In genomic region chr7:7323352-7323751, GRCh38 we compare ENCODE assay signal across 10 cellular contexts.
DNase-seq lines count a peak whose midpoint lies in the region; ATAC-seq and TF ChIP-seq lines count a peak whose summit lies in the region.
"Had no signal": no experiment of that assay in that cellular context is flagged by ENCODE, and none has a peak within 500 bp of the region (broad histone marks: within the 10 kb centered on the region; RNA-seq: fewer than 3 reads in every experiment).

No MANE protein-coding gene starts in this region.

- H4K5ac ChIP-seq in mesendoderm (ENCODE audit: low read length) (no peak overlapping the region), H9 (ENCODE audit: insufficient read length, low read depth, low read length) (no peak overlapping the region)

- H2BK12ac ChIP-seq in H9 (ENCODE audit: insufficient read length, low read depth, low read length): no peak overlapping the region

- no peaks in the 10 kb centered on the region for H4K20me1 ChIP-seq in H9 (ENCODE audit: control insufficient read depth, insufficient read depth, insufficient read length)

- peaks cover 3% of the 10 kb centered on the region; the same call in 1 of the 2 replicates for H3K27me3 Mint-ChIP-seq in H9 (ENCODE audit: low read depth)

- H2BK20ac ChIP-seq in H9 (ENCODE audit: low read depth, low read length, poor library complexity, severe bottlenecking): no peak overlapping the region

- H3K18ac ChIP-seq in mesendoderm (ENCODE audit: low read length): no peak overlapping the region
- H3K18ac ChIP-seq in H9 (ENCODE audit: insufficient read length, low read depth, low read length): no peak overlapping the region

- H3K27ac Mint-ChIP-seq in H9: no peak overlapping the region; a peak in 1 of 7 replicates
- H3K27ac Mint-ChIP-seq: activated CD4-positive, alpha-beta T cell treated with anti-CD3 and anti-CD28 coated beads, Interleukin-2, amount 10 ng/mL, durations not matched to agents 7 days and 5 days had no signal

- H3K27ac ChIP-seq in mesendoderm (ENCODE audit: low read depth, low read length) (no peak overlapping the region), H9 (ENCODE audit: insufficient read length, low read depth, low read length) (no peak overlapping the region)
- H3K27ac ChIP-seq: foreskin keratinocyte had no signal

- no peaks in the 10 kb centered on the region for H3K9me3 ChIP-seq in H9 (ENCODE audit: control insufficient read depth, low read depth, low read length)

- H3T11ph ChIP-seq in H9 (ENCODE audit: low read length): no peak overlapping the region

- peak; percentile 10 for DNase-seq in NAMALWA (ENCODE audit: low spot score)
- peak; percentile 18 for DNase-seq in mesendoderm
- DNase-seq in AG20443 (ENCODE audit: low spot score): no peak
- DNase-seq in NCI-H1048 (lab: John Stamatoyannopoulos, UW): no peak
- no peak for DNase-seq in H9
- no peak for DNase-seq in cortex of kidney (lab: John Stamatoyannopoulos, UW)
- DNase-seq: activated CD4-positive, alpha-beta T cell treated with anti-CD3 and anti-CD28 coated beads, Interleukin-2, amount 10 ng/mL, durations not matched to agents 7 days and 5 days; foreskin keratinocyte had no signal

- H3K4me1 Mint-ChIP-seq in H9: peaks cover 4 to 5% of the 10 kb centered on the region in 2 experiments; a peak in 2 of 4 replicates
- H3K4me1 Mint-ChIP-seq: activated CD4-positive, alpha-beta T cell treated with anti-CD3 and anti-CD28 coated beads, Interleukin-2, amount 10 ng/mL, durations not matched to agents 7 days and 5 days had no signal

- ATAC-seq in GM18907 (IDR thresholded peaks at IDR 0.05; ENCODE audit: unreplicated experiment): peak; percentile 85
- peak; percentile 72 for ATAC-seq in HG02610 (IDR thresholded peaks at IDR 0.05; ENCODE audit: unreplicated experiment)
- ATAC-seq: foreskin keratinocyte had no signal

- H3K56ac ChIP-seq in mesendoderm (ENCODE audit: low read length) (no peak overlapping the region), H9 (ENCODE audit: insufficient read length, low read depth, low read length) (no peak overlapping the region)

- no peak overlapping the region for H3K9ac ChIP-seq in mesendoderm (ENCODE audit: low read length)
- H3K9ac ChIP-seq in H9 (ENCODE audit: extremely low read depth, insufficient read length, low read length): no peak overlapping the region

- H3K4ac ChIP-seq in mesendoderm (ENCODE audit: low read depth, low read length): no peak overlapping the region
- no peak overlapping the region for H3K4ac ChIP-seq in H9 (ENCODE audit: low read depth, low read length)

- H3K79me1 ChIP-seq in mesendoderm (ENCODE audit: low read length): no peaks in the 10 kb centered on the region
- H3K79me1 ChIP-seq in H9 (ENCODE audit: insufficient read depth, low read depth, low read length, poor library complexity, severe bottlenecking): no peaks in the 10 kb centered on the region

- H3K4me2 ChIP-seq in mesendoderm (ENCODE audit: low read length) (no peak overlapping the region), H9 (ENCODE audit: insufficient read depth, insufficient read length, low read length) (no peak overlapping the region)

- H3K9me3 Mint-ChIP-seq in H9: no peaks in the 10 kb centered on the region; a peak in 1 of 5 replicates
- H3K9me3 Mint-ChIP-seq: activated CD4-positive, alpha-beta T cell treated with anti-CD3 and anti-CD28 coated beads, Interleukin-2, amount 10 ng/mL, durations not matched to agents 7 days and 5 days had no signal

- H3K14ac ChIP-seq in H9 (ENCODE audit: insufficient read depth, low read length): no peak overlapping the region

- H2AFZ ChIP-seq in H9 (ENCODE audit: low read length): no peak overlapping the region

- no peaks in the 10 kb centered on the region for H3K23me2 ChIP-seq in H9 (ENCODE audit: insufficient read length, low read depth, low read length, poor library complexity, severe bottlenecking)

- H3K4me1 ChIP-seq in mesendoderm (ENCODE audit: control insufficient read depth, low read depth, low read length): peaks cover 3% of the 10 kb centered on the region
- H3K4me1 ChIP-seq in H9 (ENCODE audit: insufficient read depth, low read length): no peaks in the 10 kb centered on the region

- H3K79me2 ChIP-seq in mesendoderm (ENCODE audit: control insufficient read depth, insufficient read depth, low read length): no peaks in the 10 kb centered on the region
- H3K79me2 ChIP-seq in H9 (ENCODE audit: insufficient read depth, low read length): no peaks in the 10 kb centered on the region

- no peaks in the 10 kb centered on the region for H3K36me3 Mint-ChIP-seq in H9 (ENCODE audit: insufficient read depth in 1 of 3, low read depth in 3 of 3)

- H4K8ac ChIP-seq in mesendoderm (ENCODE audit: low read depth, low read length): no peak overlapping the region
- H4K8ac ChIP-seq in H9 (replicated peaks; ENCODE audit: insufficient read length, low read depth, low read length): no peak overlapping the region

- H3K23ac ChIP-seq in mesendoderm (ENCODE audit: low read length) (no peak overlapping the region), H9 (ENCODE audit: insufficient read length, low read depth, low read length) (no peak overlapping the region)

- no peak overlapping the region for H4K91ac ChIP-seq in H9 (ENCODE audit: insufficient read length, low read depth, low read length)

- H3K4me3 ChIP-seq in mesendoderm (ENCODE audit: low read length): no peak overlapping the region

- TF ChIP-seq CTCF in H9 (conservative IDR thresholded peaks at IDR 0.05): no peak

- H2BK120ac ChIP-seq in mesendoderm (ENCODE audit: low read depth, low read length): no peak overlapping the region
- H2BK120ac ChIP-seq in H9 (ENCODE audit: low read depth, low read length, poor library complexity, severe bottlenecking): no peak overlapping the region

- H2BK5ac ChIP-seq in mesendoderm (ENCODE audit: low read length) (no peak overlapping the region), H9 (ENCODE audit: insufficient read length, low read length) (no peak overlapping the region)

- H2AK5ac ChIP-seq in mesendoderm (ENCODE audit: low read length): no peak overlapping the region
- H2AK5ac ChIP-seq in H9 (ENCODE audit: insufficient read length, low read length): no peak overlapping the region

- no peaks in the 10 kb centered on the region for H3K36me3 ChIP-seq in mesendoderm (ENCODE audit: control insufficient read depth, insufficient read depth, low read length)

- no peaks in the 10 kb centered on the region for H3K27me3 ChIP-seq in mesendoderm (ENCODE audit: insufficient read depth, low read length, poor library complexity)
- H3K27me3 ChIP-seq in H9 (ENCODE audit: insufficient read depth, low read length): no peaks in the 10 kb centered on the region
- H3K27me3 ChIP-seq: foreskin keratinocyte had no signal

- WGBS in mesendoderm (ENCODE audit: extremely low coverage, insufficient coverage, low lambda C conversion rate): no CpG with 5 or more reads among the region's 6 CpGs
- WGBS in H9 (ENCODE audit: extremely low coverage, insufficient read length, low lambda C conversion rate): no CpG with 5 or more reads among the region's 6 CpGs

- H2BK15ac ChIP-seq in mesendoderm (replicated peaks; ENCODE audit: low read depth) (no peak overlapping the region), H9 (ENCODE audit: low read depth, low read length) (no peak overlapping the region)

- no peak overlapping the region for H3K4me3 Mint-ChIP-seq in H9
- H3K4me3 Mint-ChIP-seq: activated CD4-positive, alpha-beta T cell treated with anti-CD3 and anti-CD28 coated beads, Interleukin-2, amount 10 ng/mL, durations not matched to agents 7 days and 5 days had no signal

Comparison
In these comparisons a context has a peak if more than half of its experiments do, and no peak if none do; other contexts are left out.
1. DNase-seq: peak in NAMALWA (single experiment) and mesendoderm (single experiment); none in AG20443 (single experiment), NCI-H1048 (single experiment), H9 (single experiment) and cortex of kidney (single experiment).